2 cellular contexts compared by ENCODE assay signal in the genomic region with DNA sequence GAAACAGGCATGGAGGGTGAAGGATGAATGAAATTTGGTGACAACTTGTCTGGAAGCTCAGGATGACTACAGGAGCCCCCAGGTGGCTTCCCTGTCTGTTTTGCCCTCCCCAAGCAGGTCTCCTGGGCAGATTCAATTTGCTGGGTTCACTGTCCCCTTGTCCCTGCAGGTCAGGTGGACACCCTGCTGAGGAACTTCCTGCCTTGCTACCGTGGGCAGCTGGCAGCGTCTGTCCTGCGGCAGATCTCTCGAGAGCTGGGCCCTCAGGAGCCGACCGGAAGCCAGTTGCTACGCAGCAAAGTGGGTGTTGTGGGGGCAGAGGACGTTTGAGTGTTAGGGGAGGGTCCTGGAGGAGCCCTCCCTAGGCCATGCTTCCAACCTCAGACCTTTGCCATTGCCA.
TF ChIP-seq lines count a peak whose summit lies in the region.

No MANE protein-coding gene starts in this region.

TF ChIP-seq in GM12891, 5 proteins besides CTCF, POLR2A, EP300 and RAD21:
- TF ChIP-seq POU2F2 (IDR thresholded peaks at IDR 0.05; ENCODE audit: low read depth, low read length), result 0 out of 2 replicates have a peak, but pooled peaks have one; percentile 16
- TF ChIP-seq PAX5 (IDR thresholded peaks at IDR 0.05; ENCODE audit: insufficient read depth, low read length, severe bottlenecking), result no peak
TF ChIP-seq in GM12891: peak in this region for 1.

TF ChIP-seq in H1, 55 proteins besides CTCF, POLR2A, EP300 and RAD21:
- TF ChIP-seq RXRA (IDR thresholded peaks at IDR 0.05; ENCODE audit: insufficient read depth, low read depth, low read length) (no peak), CHD2 (IDR thresholded peaks at IDR 0.05; ENCODE audit: low read length) (0 out of 2 replicates have a peak, but pooled peaks have one; percentile 56), HDAC6 (IDR thresholded peaks at IDR 0.05; ENCODE audit: low read depth, low read length) (no peak)
